8 cellular contexts compared by ENCODE assay signal in genomic region chr3:33799202-33799551, GRCh38. TPM values are rescaled to one million over a fixed set of nuclear protein-coding genes. Genes with fewer than 3 reads are reported as not detected.
DNase-seq lines count a peak whose midpoint lies in the region; ATAC-seq and TF ChIP-seq lines count a peak whose summit lies in the region.

No MANE protein-coding gene starts in this region.

- peaks cover 14% of the 10 kb centered on the region for H3K4me1 ChIP-seq in HUES64 (ENCODE audit: insufficient read depth, low read length)

- H3K27ac ChIP-seq in 22Rv1 (peak overlapping the region; percentile 90), HUES64 (ENCODE audit: low read depth, low read length) (peak overlapping the region; percentile 89; the same call in 1 of the 2 replicates)

- DNase-seq in mesothelial cell of epicardium (ENCODE audit: low spot score in 2 of 2, unreplicated experiment in 2 of 2) (no peak), epidermal melanocyte (ENCODE audit: insufficient read length, low spot score) (no peak)
- no peak for DNase-seq in activated effector memory CD4-positive, alpha-beta T cell treated with anti-CD3 and anti-CD28 coated beads, Interleukin-2, amount 50 U/mL, for 16 hours

- peaks cover 37% of the 10 kb centered on the region for H3K36me3 Mint-ChIP-seq in brain
- H3K36me3 Mint-ChIP-seq in mesothelial cell of epicardium: peaks cover 20% of the 10 kb centered on the region

- H3K27ac Mint-ChIP-seq in brain (peak overlapping the region; percentile 90 to 97 (median 95)), mesothelial cell of epicardium (peak overlapping the region; percentile 98)

- TF ChIP-seq CTCF in 22Rv1 (IDR thresholded peaks at IDR 0.05) (no peak), brain (conservative IDR thresholded peaks at IDR 0.05) (no peak), mesothelial cell of epicardium (IDR thresholded peaks at IDR 0.05; ENCODE audit: unreplicated experiment) (no peak)

- peaks cover 15% of the 10 kb centered on the region for H3K9me3 ChIP-seq in HUES64 (ENCODE audit: insufficient read depth, low read depth, low read length)

- peaks cover 18% of the 10 kb centered on the region for H3K27me3 Mint-ChIP-seq in brain
- no peaks in the 10 kb centered on the region for H3K27me3 Mint-ChIP-seq in mesothelial cell of epicardium (ENCODE audit: low read depth)

- peak overlapping the region; percentile 74 for H3K9ac ChIP-seq in HUES64 (ENCODE audit: low read depth, low read length)

- 20% methylated on average over 2 of the region's 3 CpGs for WGBS in HUES64

- H3K9me3 Mint-ChIP-seq in brain (peaks cover 11 to 23% (median 15%) of the 10 kb centered on the region in 5 experiments), mesothelial cell of epicardium (peaks cover 15% of the 10 kb centered on the region)

- H3K4me1 Mint-ChIP-seq in brain (peaks cover 64% of the 10 kb centered on the region), mesothelial cell of epicardium (peaks cover 28% of the 10 kb centered on the region)

- H3K36me3 ChIP-seq in HUES64 (ENCODE audit: insufficient read depth, low read length): peaks cover 13% of the 10 kb centered on the region

- H3K27me3 ChIP-seq in HUES64 (ENCODE audit: insufficient read depth, low read length): no peaks in the 10 kb centered on the region

- ATAC-seq in GM19452 (IDR thresholded peaks at IDR 0.05; ENCODE audit: unreplicated experiment) (no peak), HG02970 (IDR thresholded peaks at IDR 0.05; ENCODE audit: low FRiP score, unreplicated experiment) (no peak)

- H3K4me3 Mint-ChIP-seq in brain (peak overlapping the region; percentile 98 to 100 (median 99)), mesothelial cell of epicardium (peak overlapping the region; percentile 99)

- peak overlapping the region; percentile 88 for H3K4me3 ChIP-seq in HUES64 (ENCODE audit: low read length)

RNA-seq across cellular contexts. Expression of gene PDCD6IP, which starts 0.7 kb away (rescaled TPM):
- polyA plus RNA-seq in HUES64 (2013, experiment 1 of 2): 50.7 TPM
- polyA plus RNA-seq in HUES64 (2013, experiment 2 of 2): 59.7 TPM
- 34.1 TPM for polyA plus RNA-seq in brain (ENCODE audit: insufficient read depth, low read depth, low replicate concordance)
- 134 to 142 TPM (median 135 TPM) in 3 replicates for total RNA-seq in mesothelial cell of epicardium
